Comparison of ENCODE assay signal across 30 cellular contexts in genomic region chr20:25325073-25325472, GRCh38.
DNase-seq lines count a peak whose midpoint lies in the region; ATAC-seq, FAIRE-seq and TF ChIP-seq lines count a peak whose summit lies in the region.
"Had no signal": no experiment of that assay in that cellular context is flagged by ENCODE, and none has a peak within 500 bp of the region (broad histone marks: within the 10 kb centered on the region; RNA-seq: fewer than 3 reads in every experiment).

No MANE protein-coding gene starts in this region.

- TF ChIP-seq CTCF in PC-3 (conservative IDR thresholded peaks at IDR 0.05; ENCODE audit: low read depth, low read length) = no peak

- CTCF ChIA-PET in PC-3 (lab: Charles Lee) = no interaction called here

- no peak for ATAC-seq in T-helper 17 cell
- peak; percentile 19 for ATAC-seq in left colon
- no peak for ATAC-seq in PC-3
- no peak for ATAC-seq in HG02973 (IDR thresholded peaks at IDR 0.05; ENCODE audit: unreplicated experiment)
- ATAC-seq: CD8-positive, alpha-beta T cell; natural killer cell treated with Interleukin-12 subunit alpha and Interleukin-12 subunit beta and Interleukin-15 and Interleukin-18, amount 100 ng/mL, for 72 hours had no signal

- H3K9me3 ChIP-seq in T-helper 17 cell (ENCODE audit: control insufficient read depth, low read length, poor library complexity, severe bottlenecking) (no peaks in the 10 kb centered on the region), skeletal muscle tissue (ENCODE audit: control insufficient read depth in 3 of 3, low read length in 3 of 3) (no peaks in the 10 kb centered on the region), PC-3 (ENCODE audit: low read length) (no peaks in the 10 kb centered on the region)
- H3K9me3 ChIP-seq: thoracic aorta, uterus had no signal

- peaks cover 10% of the 10 kb centered on the region for H3K4me1 Mint-ChIP-seq in T-helper 17 cell

- H3K27ac ChIP-seq in skeletal muscle tissue (ENCODE audit: low read depth, low read length) (peak overlapping the region; percentile 14), PC-3 (ENCODE audit: low read length) (no peak overlapping the region)
- H3K27ac ChIP-seq: cardiac muscle cell, thoracic aorta, uterus, WERI-Rb-1 had no signal

- H3K4me3 ChIP-seq in skeletal muscle tissue (ENCODE audit: low read length in 3 of 3) (no peak overlapping the region), PC-3 (ENCODE audit: low read length) (no peak overlapping the region)
- H3K4me3 ChIP-seq: cardiac muscle cell, skin epidermis, thoracic aorta, uterus had no signal

- no peak overlapping the region for H3K4me2 ChIP-seq in PC-3 (ENCODE audit: low read length)

- intact Hi-C loops in left colon (cut with DNase I, micrococcal nuclease) = no loop called here
- intact Hi-C loops in PC-3 (cut with micrococcal nuclease) = no loop called here

- H3K36me3 ChIP-seq in skeletal muscle tissue (ENCODE audit: control insufficient read depth in 3 of 3, insufficient read depth in 3 of 3, low read length in 3 of 3) (peaks cover 2 to 14% (median 4%) of the 10 kb centered on the region in 3 donors), PC-3 (ENCODE audit: low read depth, low read length) (no peaks in the 10 kb centered on the region)
- H3K36me3 ChIP-seq: uterus had no signal

- H3K79me2 ChIP-seq in PC-3 (ENCODE audit: low read length) = no peaks in the 10 kb centered on the region

- peak overlapping the region; percentile 85 for H3K27ac Mint-ChIP-seq in T-helper 17 cell
- H3K27ac Mint-ChIP-seq: activated CD4-positive, alpha-beta T cell treated with anti-CD3 and anti-CD28 coated beads, Interleukin-2, amount 10 ng/mL, durations not matched to agents 24 days and 14 days; CD8-positive, alpha-beta T cell; stimulated activated naive CD8-positive, alpha-beta T cell treated with anti-CD3 and anti-CD28 coated beads, Interleukin-15, Interleukin-2, amounts not matched to agents 100 ng/mL and 50 ng/mL, for 24 hours had no signal

- no TSS peak for BruUV-seq in PC-3 (replicated peaks; lab: Mats Ljungman, UMichigan)

- H3K9me2 ChIP-seq in PC-3 (replicated peaks; ENCODE audit: low read length) = no peaks in the 10 kb centered on the region

- H2AFZ ChIP-seq in PC-3 (ENCODE audit: low read length) = no peak overlapping the region

- H3F3A ChIP-seq in PC-3 (ENCODE audit: low read length, unreplicated experiment) = no peaks in the 10 kb centered on the region

- POLR2A ChIA-PET in PC-3 (lab: Charles Lee; ENCODE audit: unreplicated experiment) = interaction anchor here (0.6 kb wide), 1 partner anchor 101 kb away, joined by 5 read pairs; no protein-coding TSS in a partner anchor

- peak; percentile 19 for DNase-seq in D341Med (ENCODE audit: low spot score)
- no peak for DNase-seq in T-helper 17 cell
- DNase-seq in left colon = no peak
- no peak for DNase-seq in HTR-8/SVneo (ENCODE audit: insufficient read length, low spot score)
- no peak for DNase-seq in NCI-H446 treated with DMSO at 0.1 percent for 48 hours (lab: John Stamatoyannopoulos, UW)
- no peak for DNase-seq in PC-3
- DNase-seq: activated CD4-positive, alpha-beta T cell treated with anti-CD3 and anti-CD28 coated beads, Interleukin-2, amount 10 ng/mL, durations not matched to agents 24 days and 14 days; activated gamma-delta T cell; activated T-cell treated with anti-CD3 and anti-CD28 coated beads, Interleukin-2, amount 50 U/mL, for 1 hour; CD8-positive, alpha-beta T cell; effector memory CD4-positive, alpha-beta T cell; erythroblast; NCI-H1436 treated with DMSO at 0.1 percent for 48 hours; NCI-H2081 treated with DMSO at 0.1 percent for 48 hours; NCI-H2227 treated with DMSO at 0.1 percent for 48 hours; NCI-H774; SW 1271; T1000; uterus; WERI-Rb-1 had no signal

- H3K27me3 ChIP-seq in skeletal muscle tissue (ENCODE audit: control insufficient read depth in 3 of 3, insufficient read depth in 3 of 3, low read length in 3 of 3) (no peaks in the 10 kb centered on the region), PC-3 (ENCODE audit: low read length) (no peaks in the 10 kb centered on the region)
- H3K27me3 ChIP-seq: cardiac muscle cell, uterus had no signal

- H3K27me3 Mint-ChIP-seq in T-helper 17 cell = no peaks in the 10 kb centered on the region
- H3K27me3 Mint-ChIP-seq: activated CD4-positive, alpha-beta T cell treated with anti-CD3 and anti-CD28 coated beads, Interleukin-2, amount 10 ng/mL, durations not matched to agents 24 days and 14 days; natural killer cell treated with Interleukin-12 subunit alpha and Interleukin-12 subunit beta and Interleukin-15 and Interleukin-18, amount 100 ng/mL, for 72 hours; stimulated activated naive CD8-positive, alpha-beta T cell treated with anti-CD3 and anti-CD28 coated beads, Interleukin-15, Interleukin-2, amounts not matched to agents 100 ng/mL and 50 ng/mL, for 24 hours had no signal

- peak overlapping the region; percentile 22 for H3K4me3 Mint-ChIP-seq in T-helper 17 cell
- H3K4me3 Mint-ChIP-seq: activated CD4-positive, alpha-beta T cell treated with anti-CD3 and anti-CD28 coated beads, Interleukin-2, amount 10 ng/mL, durations not matched to agents 24 days and 14 days; CD8-positive, alpha-beta T cell; natural killer cell treated with Interleukin-12 subunit alpha and Interleukin-12 subunit beta and Interleukin-15 and Interleukin-18, amount 100 ng/mL, for 72 hours; stimulated activated naive CD8-positive, alpha-beta T cell treated with anti-CD3 and anti-CD28 coated beads, Interleukin-15, Interleukin-2, amounts not matched to agents 100 ng/mL and 50 ng/mL, for 24 hours had no signal

- FAIRE-seq in HTR-8/SVneo (lab: Jason Lieb, UNC) = no peak
- FAIRE-seq: astrocyte, colon, islet of Langerhans had no signal

- peaks cover 11 to 18% (median 16%) of the 10 kb centered on the region in 3 donors for H3K4me1 ChIP-seq in skeletal muscle tissue (ENCODE audit: control insufficient read depth in 3 of 3, insufficient read depth in 3 of 3, low read length in 3 of 3)
- H3K4me1 ChIP-seq in PC-3 (ENCODE audit: insufficient read depth, low read length) = no peaks in the 10 kb centered on the region
- H3K4me1 ChIP-seq: uterus had no signal

- no peaks in the 10 kb centered on the region for H4K20me1 ChIP-seq in PC-3 (ENCODE audit: low read length)

- H3K9ac ChIP-seq in skeletal muscle tissue (ENCODE audit: low read depth in 1 of 3, low read length in 3 of 3) = no peak overlapping the region
- no peak overlapping the region for H3K9ac ChIP-seq in PC-3 (ENCODE audit: low read length)

- H3K36me3 Mint-ChIP-seq in T-helper 17 cell (ENCODE audit: low read depth) = peaks cover 4% of the 10 kb centered on the region
- H3K36me3 Mint-ChIP-seq: natural killer cell treated with Interleukin-12 subunit alpha and Interleukin-12 subunit beta and Interleukin-15 and Interleukin-18, amount 100 ng/mL, for 72 hours had no signal
